In genomic region chr7:74306737-74307469, GRCh38 we compare ENCODE assay signal across 9 cellular contexts. TPM values are rescaled to one million over a fixed set of nuclear protein-coding genes. Genes with fewer than 3 reads are reported as not detected.
A peak's percentile ranks its signal among the peaks of the same experiment; 100 is the strongest.
DNase-seq lines count a peak whose midpoint lies in the region; ATAC-seq, FAIRE-seq and TF ChIP-seq lines count a peak whose summit lies in the region.
"Had no signal": no experiment of that assay in that cellular context is flagged by ENCODE, and none has a peak within 500 bp of the region (broad histone marks: within the 10 kb centered on the region; RNA-seq: fewer than 3 reads in every experiment).

No MANE protein-coding gene starts in this region.

- H3K36me3 ChIP-seq in endothelial cell of umbilical vein (ENCODE audit: control insufficient read depth in 2 of 2, extremely low read depth in 1 of 2, insufficient read depth in 2 of 2, low read length in 2 of 2): no peaks in the 10 kb centered on the region

- TF ChIP-seq POLR2A in endothelial cell of umbilical vein (IDR thresholded peaks at IDR 0.05; ENCODE audit: low read depth, low read length): no peak

- H3K27me3 ChIP-seq in endothelial cell of umbilical vein (ENCODE audit: control insufficient read depth in 2 of 2, insufficient read depth in 2 of 2, low read length in 2 of 2): no peaks in the 10 kb centered on the region

- H3K9ac ChIP-seq in endothelial cell of umbilical vein (replicated peaks; ENCODE audit: extremely low read depth, insufficient read depth, low read length): no peak overlapping the region

- H3K79me2 ChIP-seq in endothelial cell of umbilical vein (ENCODE audit: control insufficient read depth, insufficient read depth, low read length): peaks cover 8% of the 10 kb centered on the region

- CTCF ChIA-PET in RWPE1 (lab: Yijun Ruan, JAX) (no interaction called here), endothelial cell of umbilical vein (lab: Charles Lee) (interaction anchor here (0.6 to 1.6 kb wide), 5 partner anchors 64 to 240 kb away, joined by 3 to 6 read pairs (median 3); no protein-coding TSS in a partner anchor)

- no peaks in the 10 kb centered on the region for H3K9me1 ChIP-seq in endothelial cell of umbilical vein (replicated peaks; ENCODE audit: control insufficient read depth, extremely low read depth, insufficient read depth, low read length)

- H3K4me3 Mint-ChIP-seq in nephron progenitor cell: no peak overlapping the region

- peak overlapping the region; percentile 0; the same call in 1 of the 2 replicates for H3K4me3 ChIP-seq in GM08714 (ENCODE audit: low read length)
- H3K4me3 ChIP-seq in endothelial cell of umbilical vein (replicated peaks in 1 of 3; ENCODE audit: insufficient read depth in 1 of 3, low read depth in 1 of 3, low read length in 3 of 3): no peak overlapping the region

- peaks cover 3% of the 10 kb centered on the region for H3K27me3 Mint-ChIP-seq in nephron progenitor cell (ENCODE audit: low read depth, poor library complexity)

- no peaks in the 10 kb centered on the region for H3K9me3 ChIP-seq in endothelial cell of umbilical vein (replicated peaks; ENCODE audit: control insufficient read depth, insufficient read depth, low read length)

- H3K9me3 Mint-ChIP-seq in nephron progenitor cell: no peaks in the 10 kb centered on the region

- no peak for TF ChIP-seq CTCF in RWPE1 (conservative IDR thresholded peaks at IDR 0.05; ENCODE audit: low read depth)
- no peak for TF ChIP-seq CTCF in endothelial cell of umbilical vein (IDR thresholded peaks at IDR 0.05; ENCODE audit: extremely low read depth in 1 of 2, insufficient read depth in 1 of 2, low read depth in 1 of 2, low read length in 2 of 2)
- TF ChIP-seq CTCF in nephron progenitor cell (IDR thresholded peaks at IDR 0.05): no peak

- ATAC-seq in GM19452 (IDR thresholded peaks at IDR 0.05; ENCODE audit: unreplicated experiment): no peak

- peaks cover 22% of the 10 kb centered on the region for H3K4me1 Mint-ChIP-seq in nephron progenitor cell

- intact Hi-C loops in endothelial cell of umbilical vein (cut with micrococcal nuclease): loop anchor here (5.0 kb wide), 1 partner anchor 55 kb away; the partner anchor contains the start of gene RFC2

- peak overlapping the region; percentile 29 for H2AFZ ChIP-seq in endothelial cell of umbilical vein (ENCODE audit: low read depth, low read length)

- DNase-seq in RWPE1 (ENCODE audit: low spot score) (peak; percentile 29), endothelial cell of umbilical vein (ENCODE audit: low read depth, low spot score) (peak; percentile 69), nephron progenitor cell (peak; percentile 40), DMS 273 treated with DMSO at 0.1 percent for 48 hours (lab: John Stamatoyannopoulos, UW) (no peak), T-helper 1 cell (no peak)
- DNase-seq in stimulated activated CD4-positive, alpha-beta T cell treated with anti-CD3 and anti-CD28 coated beads, Interleukin-15, amount 100 ng/mL, for 24 hours: no peak

- H3K36me3 Mint-ChIP-seq in nephron progenitor cell (ENCODE audit: low read depth): no peaks in the 10 kb centered on the region

- FAIRE-seq in endothelial cell of umbilical vein (lab: Jason Lieb, UNC): peak; percentile 80

- BruUV-seq in endothelial cell of umbilical vein (replicated peaks; lab: Mats Ljungman, UMichigan): no TSS peak

- dilution Hi-C loops in endothelial cell of umbilical vein (cut with MboI; ENCODE audit: extremely low pct_ligation_motif_present, low sequenced_read_pairs): no loop called here

- H3K4me1 ChIP-seq in endothelial cell of umbilical vein (ENCODE audit: control insufficient read depth, extremely low read depth, insufficient read depth, low read length): peaks cover 12% of the 10 kb centered on the region

- H3K4me2 ChIP-seq in endothelial cell of umbilical vein (ENCODE audit: insufficient read depth, low read length): peak overlapping the region; percentile 4

- H4K20me1 ChIP-seq in endothelial cell of umbilical vein (replicated peaks; ENCODE audit: control insufficient read depth, extremely low read depth, insufficient read depth, low read length): no peaks in the 10 kb centered on the region

- POLR2A ChIA-PET in RWPE1 (lab: Yijun Ruan, JAX; ENCODE audit: low non-redundant PET) (no interaction called here), endothelial cell of umbilical vein (lab: Charles Lee) (interaction anchor here (0.5 kb wide), 1 partner anchor 35 kb away, joined by 3 read pairs; no protein-coding TSS in a partner anchor)

- no peak overlapping the region for H3K27ac Mint-ChIP-seq in nephron progenitor cell
- H3K27ac Mint-ChIP-seq: T-helper 1 cell treated with Interleukin-12 subunit alpha and Interleukin-12 subunit beta and Interleukin-4 antibody, amounts not matched to agents 30 μg/mL and 1 μg/mL, for 36 hours had no signal

- peak overlapping the region; percentile 98 for H3K27ac ChIP-seq in RWPE1
- no peak overlapping the region for H3K27ac ChIP-seq in endothelial cell of umbilical vein (ENCODE audit: insufficient read depth, low read depth, low read length)

TF ChIP-seq in endothelial cell of umbilical vein, 7 proteins besides CTCF, POLR2A, EP300 and RAD21:
- TF ChIP-seq MAX (IDR thresholded peaks at IDR 0.05; ENCODE audit: insufficient read depth, insufficient read length) (no peak), JUN (IDR thresholded peaks at IDR 0.05; ENCODE audit: borderline replicate concordance, insufficient read depth, insufficient read length, low read depth) (no peak), MYC (IDR thresholded peaks at IDR 0.05; ENCODE audit: low read depth, low read length) (no peak), FOS (IDR thresholded peaks at IDR 0.05; ENCODE audit: borderline replicate concordance, insufficient read depth, low read length) (peak; percentile 54), GATA2 (IDR thresholded peaks at IDR 0.05; ENCODE audit: insufficient read depth, insufficient read length, low read depth, low read length) (peak; percentile 30), EZH2 (IDR thresholded peaks at IDR 0.05; ENCODE audit: borderline replicate concordance, low read depth, low read length, severe bottlenecking) (no peak), POLR2AphosphoS5 (IDR thresholded peaks at IDR 0.05; ENCODE audit: insufficient read depth, low read depth, low read length) (peak; percentile 41)

RNA-seq across cellular contexts. Expression of gene CLIP2, which starts 17.7 kb away (rescaled TPM):
- 37.1 and 38.0 TPM in 2 replicates for total RNA-seq in endothelial cell of umbilical vein
- polyA plus RNA-seq in endothelial cell of umbilical vein: 8.1 and 8.3 TPM in 2 replicates
- polyA plus RNA-seq in endothelial cell of umbilical vein (2011; cell fraction: cytosol; rRNA removed): 8.6 and 10.3 TPM in 2 replicates
- polyA plus RNA-seq in endothelial cell of umbilical vein (2011; cell fraction: nucleus; rRNA removed): 12.8 and 13.4 TPM in 2 replicates
- polyA plus RNA-seq in endothelial cell of umbilical vein (2012): 14.5 and 18.6 TPM in 2 replicates
- 16.3 and 16.4 TPM in 2 replicates for polyA minus RNA-seq in endothelial cell of umbilical vein
- 3.8 TPM for polyA minus RNA-seq in endothelial cell of umbilical vein (2011; cell fraction: cytosol; rRNA and poly(A)+ RNA removed)
- 11.4 and 21.5 TPM in 2 replicates for polyA minus RNA-seq in endothelial cell of umbilical vein (2011; cell fraction: nucleus; rRNA and poly(A)+ RNA removed)

RNA-seq across cellular contexts. Expression of gene RFC2, which starts 52.7 kb away (rescaled TPM):
- 40.0 and 44.3 TPM in 2 replicates for total RNA-seq in endothelial cell of umbilical vein
- polyA plus RNA-seq in endothelial cell of umbilical vein: 17.8 and 24.4 TPM in 2 replicates
- 29.2 and 35.4 TPM in 2 replicates for polyA plus RNA-seq in endothelial cell of umbilical vein (2011; cell fraction: cytosol; rRNA removed)
- 17.6 and 18.0 TPM in 2 replicates for polyA plus RNA-seq in endothelial cell of umbilical vein (2011; cell fraction: nucleus; rRNA removed)
- polyA plus RNA-seq in endothelial cell of umbilical vein (2012): 20.6 and 30.8 TPM in 2 replicates
- polyA minus RNA-seq in endothelial cell of umbilical vein: 32.7 and 46.1 TPM in 2 replicates
- polyA minus RNA-seq in endothelial cell of umbilical vein (2011; cell fraction: cytosol; rRNA and poly(A)+ RNA removed): 52.8 TPM
- polyA minus RNA-seq in endothelial cell of umbilical vein (2011; cell fraction: nucleus; rRNA and poly(A)+ RNA removed): 8.2 and 13.6 TPM in 2 replicates

Comparison
In these comparisons a context has a peak if more than half of its experiments do, and no peak if none do; other contexts are left out.
1. DNase-seq: peak in RWPE1 (single experiment), endothelial cell of umbilical vein (single experiment) and nephron progenitor cell (single experiment); none in stimulated activated CD4-positive, alpha-beta T cell treated with anti-CD3 and anti-CD28 coated beads, Interleukin-15, amount 100 ng/mL, for 24 hours (single experiment), DMS 273 treated with DMSO at 0.1 percent for 48 hours (single experiment) and T-helper 1 cell (0 of 5).